32 cellular contexts compared by ENCODE assay signal in genomic region chr5:93924628-93925027, GRCh38.
DNase-seq lines count a peak whose midpoint lies in the region; ATAC-seq, FAIRE-seq and TF ChIP-seq lines count a peak whose summit lies in the region.
"Had no signal": no experiment of that assay in that cellular context is flagged by ENCODE, and none has a peak within 500 bp of the region (broad histone marks: within the 10 kb centered on the region; RNA-seq: fewer than 3 reads in every experiment).

No MANE protein-coding gene starts in this region.

- CTCF ChIA-PET in MCF 10A (lab: Yijun Ruan, JAX), result interaction anchor here (0.5 to 2.4 kb wide), 4 partner anchors 9 to 770 kb away, joined by 3 to 7 read pairs (median 4); no protein-coding TSS in a partner anchor

- 83 to 90% (median 85%) methylated on average over 2 of the region's 2 CpGs for WGBS in heart left ventricle, 4 donors

- FAIRE-seq in astrocyte (lab: Jason Lieb, UNC), result no peak
- FAIRE-seq: A204.1, colon, GM18507, small intestine had no signal

- ATAC-seq in heart left ventricle, result no peak
- ATAC-seq: effector memory CD8-positive, alpha-beta T cell; GM23338; left cardiac atrium; upper lobe of right lung had no signal

- no peak overlapping the region for H3K4me3 Mint-ChIP-seq in MCF 10A (ENCODE audit: unreplicated experiment)
- H3K4me3 Mint-ChIP-seq in astrocyte (ENCODE audit: unreplicated experiment), result no peak overlapping the region
- H3K4me3 Mint-ChIP-seq: activated naive CD4-positive, alpha-beta T cell treated with anti-CD3 and anti-CD28 coated beads, Interleukin-2, amount 50 U/mL, for 24 hours; B cell; CD8-positive, alpha-beta memory T cell; effector memory CD8-positive, alpha-beta T cell; GM23338; memory B cell; naive B cell had no signal

- peak overlapping the region; percentile 2 for H3K27ac Mint-ChIP-seq in MCF 10A (ENCODE audit: low read depth, unreplicated experiment)
- H3K27ac Mint-ChIP-seq in astrocyte (ENCODE audit: unreplicated experiment), result peak overlapping the region; percentile 16
- H3K27ac Mint-ChIP-seq: activated naive CD4-positive, alpha-beta T cell treated with anti-CD3 and anti-CD28 coated beads, Interleukin-2, amount 50 U/mL, for 24 hours; B cell; effector memory CD8-positive, alpha-beta T cell; GM23338; memory B cell had no signal

- H3K36me3 ChIP-seq in breast epithelium (no peaks in the 10 kb centered on the region), astrocyte (ENCODE audit: insufficient read depth, low read length) (no peaks in the 10 kb centered on the region), heart left ventricle (no peaks in the 10 kb centered on the region)
- H3K36me3 ChIP-seq: upper lobe of right lung had no signal

- H3K27me3 ChIP-seq in breast epithelium (no peaks in the 10 kb centered on the region), astrocyte (ENCODE audit: insufficient read depth, low read length) (no peaks in the 10 kb centered on the region), heart left ventricle (no peaks in the 10 kb centered on the region)
- H3K27me3 ChIP-seq: upper lobe of right lung had no signal

- TF ChIP-seq CTCF in MCF 10A (IDR thresholded peaks at IDR 0.05; ENCODE audit: unreplicated experiment) (no peak), breast epithelium (IDR thresholded peaks at IDR 0.05) (no peak), astrocyte (IDR thresholded peaks at IDR 0.05; ENCODE audit: insufficient read depth, low read depth, low read length) (no peak), fibroblast of pulmonary artery (IDR thresholded peaks at IDR 0.05; ENCODE audit: low read length, missing control alignments) (no peak), heart left ventricle (IDR thresholded peaks at IDR 0.05) (no peak)

- no TSS peak for BruUV-seq in MCF 10A (replicated peaks; lab: Mats Ljungman, UMichigan)

- H3K36me3 Mint-ChIP-seq in MCF 10A (ENCODE audit: insufficient read depth, unreplicated experiment) (no peaks in the 10 kb centered on the region), astrocyte (ENCODE audit: low read depth, unreplicated experiment) (no peaks in the 10 kb centered on the region)

- POLR2A ChIA-PET in MCF 10A (lab: Yijun Ruan, JAX), result interaction anchor here (0.8 to 2.0 kb wide), 3 partner anchors 11 to 694 kb away, joined by 3 to 6 read pairs (median 5); partner anchors contain the start of genes KIAA0825 and SLF1

- H2AFZ ChIP-seq in astrocyte (ENCODE audit: low read depth, low read length), result no peak overlapping the region
- H2AFZ ChIP-seq: GM23338 had no signal

- H3K27ac ChIP-seq in breast epithelium (no peak overlapping the region), astrocyte (ENCODE audit: low read depth, low read length) (no peak overlapping the region), heart left ventricle (no peak overlapping the region)
- H3K27ac ChIP-seq: upper lobe of right lung had no signal

- no peaks in the 10 kb centered on the region for H3K79me2 ChIP-seq in astrocyte (ENCODE audit: insufficient read depth, low read length)

- H4K20me1 ChIP-seq in astrocyte (ENCODE audit: insufficient read depth, low read length), result no peaks in the 10 kb centered on the region

- no peak overlapping the region for H3K9ac ChIP-seq in astrocyte (ENCODE audit: low read length)

- H3K4me3 ChIP-seq in breast epithelium, result no peak overlapping the region
- no peak overlapping the region for H3K4me3 ChIP-seq in astrocyte (ENCODE audit: insufficient read depth, low read depth, low read length)
- no peak overlapping the region for H3K4me3 ChIP-seq in fibroblast of pulmonary artery (replicated peaks; ENCODE audit: low read depth, low read length)
- no peak overlapping the region for H3K4me3 ChIP-seq in heart left ventricle
- H3K4me3 ChIP-seq: GM23338, upper lobe of right lung had no signal

- DNase-seq in MCF 10A (ENCODE audit: unreplicated experiment) (peak; percentile 46), breast epithelium (ENCODE audit: low spot score in 2 of 2) (no peak), astrocyte (ENCODE audit: low read depth) (peak; percentile 46), fibroblast of pulmonary artery (ENCODE audit: low read depth) (peak; percentile 34), heart left ventricle (no peak), anterior cingulate cortex (lab: John Stamatoyannopoulos, UW) (no peak), NCI-H1105 (lab: John Stamatoyannopoulos, UW) (no peak), midbrain (lab: John Stamatoyannopoulos, UW) (no peak)
- DNase-seq: activated CD4-positive, alpha-beta T cell treated with anti-CD3 and anti-CD28 coated beads, Interleukin-2, amount 50 U/mL, for 1 hour; CD8-positive, alpha-beta memory T cell; DMS153; effector memory CD8-positive, alpha-beta T cell; GDM1; glutamatergic neuron; KBM-7; left cardiac atrium; naive B cell; NCI-H1694 treated with DMSO at 0.1 percent for 48 hours; NCI-H2171; NCI-H524; nucleus accumbens; small intestine; stimulated activated CD4-positive, alpha-beta T cell treated with anti-CD3 and anti-CD28 coated beads, Interleukin-1b, Interleukin-23, amount 100 ng/mL, for 48 hours; T-helper 9 cell; upper lobe of right lung had no signal

- TF ChIP-seq POLR2A in breast epithelium (IDR thresholded peaks at IDR 0.05), result no peak
- no peak for TF ChIP-seq POLR2A in heart left ventricle (IDR thresholded peaks at IDR 0.05)

- H3K4me1 Mint-ChIP-seq in MCF 10A (ENCODE audit: insufficient read depth, unreplicated experiment) (peaks cover 30% of the 10 kb centered on the region), astrocyte (ENCODE audit: low read depth, unreplicated experiment) (peaks cover 14% of the 10 kb centered on the region)
- H3K4me1 Mint-ChIP-seq: activated naive CD4-positive, alpha-beta T cell treated with anti-CD3 and anti-CD28 coated beads, Interleukin-2, amount 50 U/mL, for 24 hours; B cell; memory B cell had no signal

- H3K9me3 Mint-ChIP-seq in MCF 10A (ENCODE audit: unreplicated experiment) (no peaks in the 10 kb centered on the region), astrocyte (ENCODE audit: unreplicated experiment) (no peaks in the 10 kb centered on the region)
- H3K9me3 Mint-ChIP-seq: activated naive CD4-positive, alpha-beta T cell treated with anti-CD3 and anti-CD28 coated beads, Interleukin-2, amount 50 U/mL, for 24 hours; CD8-positive, alpha-beta memory T cell; effector memory CD8-positive, alpha-beta T cell; GM23338; memory B cell; naive B cell had no signal

- no peak overlapping the region for H3K4me2 ChIP-seq in astrocyte (ENCODE audit: low read length)
- H3K4me2 ChIP-seq: GM23338 had no signal

- H3K27me3 Mint-ChIP-seq in MCF 10A (ENCODE audit: insufficient read depth, unreplicated experiment) (no peaks in the 10 kb centered on the region), astrocyte (ENCODE audit: low read depth, unreplicated experiment) (no peaks in the 10 kb centered on the region)
- H3K27me3 Mint-ChIP-seq: activated naive CD4-positive, alpha-beta T cell treated with anti-CD3 and anti-CD28 coated beads, Interleukin-2, amount 50 U/mL, for 24 hours; B cell; CD8-positive, alpha-beta memory T cell; effector memory CD8-positive, alpha-beta T cell; memory B cell; naive B cell had no signal

- intact Hi-C loops in MCF 10A (cut with micrococcal nuclease) (no loop called here), breast epithelium (cut with DNase I; ENCODE audit: low total_unique reads) (no loop called here), heart left ventricle (cut with DNase I) (loop anchor here in 1 of 10 donors (10.0 kb wide), 1 partner anchor 180 kb away; no protein-coding TSS in a partner anchor)

- H3K4me1 ChIP-seq in breast epithelium (no peaks in the 10 kb centered on the region), astrocyte (ENCODE audit: insufficient read depth, low read length) (no peaks in the 10 kb centered on the region), heart left ventricle (peaks cover 0 to 3% (median 0%) of the 10 kb centered on the region in 12 donors)

- no peaks in the 10 kb centered on the region for H3K9me3 ChIP-seq in breast epithelium
- H3K9me3 ChIP-seq in astrocyte (ENCODE audit: insufficient read depth, low read depth, low read length), result no peaks in the 10 kb centered on the region
- H3K9me3 ChIP-seq in heart left ventricle, result no peaks in the 10 kb centered on the region
- H3K9me3 ChIP-seq: upper lobe of right lung had no signal

Comparison
In these comparisons a context has a peak if more than half of its experiments do, and no peak if none do; other contexts are left out.
1. DNase-seq: peak in MCF 10A (single experiment), astrocyte (single experiment) and fibroblast of pulmonary artery (single experiment); none in breast epithelium (0 of 2), heart left ventricle (0 of 5), anterior cingulate cortex (0 of 58), NCI-H1105 (single experiment) and midbrain (single experiment).